In genomic region chr1:245693941-245694340, GRCh38 we compare ENCODE assay signal across 24 cellular contexts.
DNase-seq lines count a peak whose midpoint lies in the region; ATAC-seq and TF ChIP-seq lines count a peak whose summit lies in the region.
"Had no signal": no experiment of that assay in that cellular context is flagged by ENCODE, and none has a peak within 500 bp of the region (broad histone marks: within the 10 kb centered on the region; RNA-seq: fewer than 3 reads in every experiment).

No MANE protein-coding gene starts in this region.

- H4K20me1 ChIP-seq in Karpas-422 (ENCODE audit: insufficient read depth, low read depth, low read length), result no peaks in the 10 kb centered on the region
- H4K20me1 ChIP-seq: BLaER1 treated with 17β-estradiol and CSF1 and Interleukin-3, amounts not matched to agents 10 nM and 100 nM had no signal

- TF ChIP-seq CTCF in neural crest cell (conservative IDR thresholded peaks at IDR 0.05), result no peak
- TF ChIP-seq CTCF in spleen (IDR thresholded peaks at IDR 0.05 in 8 of 11, conservative IDR thresholded peaks at IDR 0.05 in 3 of 11), result no peak

- 86 to 95% (median 87%) methylated on average over 10 of the region's 10 CpGs for WGBS in spleen, 5 donors

- H3K4me2 ChIP-seq in Karpas-422 (ENCODE audit: low read depth, low read length, poor library complexity, severe bottlenecking), result no peak overlapping the region
- H3K4me2 ChIP-seq: A549; BLaER1 treated with 17β-estradiol and CSF1 and Interleukin-3, amounts not matched to agents 10 nM and 100 nM had no signal

- no peak overlapping the region for H3K4me3 Mint-ChIP-seq in memory B cell
- no peak overlapping the region for H3K4me3 Mint-ChIP-seq in neural crest cell
- H3K4me3 Mint-ChIP-seq in immature natural killer cell, result no peak overlapping the region
- H3K4me3 Mint-ChIP-seq: CD14-positive monocyte; CD4-positive, alpha-beta T cell; CD8-positive, alpha-beta memory T cell had no signal

- no peak for ATAC-seq in memory B cell (ENCODE audit: low read depth)
- no peak for ATAC-seq in HG02870 (IDR thresholded peaks at IDR 0.05; ENCODE audit: unreplicated experiment)
- ATAC-seq: A549, GM12878 had no signal

- H3K36me3 ChIP-seq in Karpas-422 (ENCODE audit: insufficient read depth, low read length) (peaks cover 8% of the 10 kb centered on the region; the same call in 1 of the 2 replicates), spleen (no peaks in the 10 kb centered on the region)
- H3K36me3 ChIP-seq: BLaER1 treated with 17β-estradiol and CSF1 and Interleukin-3, amounts not matched to agents 10 nM and 100 nM had no signal

- no peak overlapping the region for H2AFZ ChIP-seq in Karpas-422 (ENCODE audit: low read length)
- H2AFZ ChIP-seq: GM23248 had no signal

- H3K4me1 ChIP-seq in Karpas-422 (ENCODE audit: low read length) (peaks cover 36% of the 10 kb centered on the region), spleen (peaks cover 0 to 2% (median 0%) of the 10 kb centered on the region in 6 donors)
- H3K4me1 ChIP-seq: A549, BE2C had no signal

- no peaks in the 10 kb centered on the region for H3K9me2 ChIP-seq in Karpas-422 (replicated peaks; ENCODE audit: insufficient read depth, low read length)

- H3K9ac ChIP-seq in Karpas-422 (ENCODE audit: low read length), result no peak overlapping the region
- H3K9ac ChIP-seq: BLaER1 treated with 17β-estradiol and CSF1 and Interleukin-3, amounts not matched to agents 10 nM and 100 nM; GM23248 had no signal

- H3K79me2 ChIP-seq in Karpas-422 (ENCODE audit: low read length), result no peaks in the 10 kb centered on the region

- H3K4me3 ChIP-seq in Karpas-422 (ENCODE audit: low read length) (no peak overlapping the region), spleen (no peak overlapping the region)
- H3K4me3 ChIP-seq: A549; BLaER1 treated with 17β-estradiol and CSF1 and Interleukin-3, amounts not matched to agents 10 nM and 100 nM; GM12878; GM23248 had no signal

- no peaks in the 10 kb centered on the region for H3K9me3 Mint-ChIP-seq in memory B cell
- H3K9me3 Mint-ChIP-seq in neural crest cell, result no peaks in the 10 kb centered on the region
- no peaks in the 10 kb centered on the region for H3K9me3 Mint-ChIP-seq in immature natural killer cell
- H3K9me3 Mint-ChIP-seq: CD4-positive, alpha-beta T cell had no signal

- peak overlapping the region; percentile 72 for H3K27ac Mint-ChIP-seq in memory B cell
- peak overlapping the region; percentile 64 for H3K27ac Mint-ChIP-seq in neural crest cell (ENCODE audit: unreplicated experiment)
- H3K27ac Mint-ChIP-seq in immature natural killer cell, result no peak overlapping the region
- H3K27ac Mint-ChIP-seq: CD14-positive monocyte; CD4-positive, alpha-beta T cell; CD8-positive, alpha-beta memory T cell had no signal

- H3K9me3 ChIP-seq in Karpas-422 (ENCODE audit: low read length), result no peaks in the 10 kb centered on the region
- H3K9me3 ChIP-seq in spleen, result no peaks in the 10 kb centered on the region
- H3K9me3 ChIP-seq: A549, BE2C had no signal

- DNase-seq in Karpas-422 (no peak), memory B cell (ENCODE audit: low spot score in 2 of 2) (no peak), neural crest cell (ENCODE audit: low read depth, low spot score) (no peak), spleen (peak; percentile 50), SHP77 (lab: John Stamatoyannopoulos, UW) (no peak), immature natural killer cell (no peak)
- DNase-seq: 8988T; ACHN; AML-193; BE2C; CD4-positive, alpha-beta T cell; CD8-positive, alpha-beta memory T cell; DMS 273 treated with DMSO at 0.1 percent for 48 hours; DMS79; EL; GDM1; GM23248; H7; HCEC 1CT had no signal

- intact Hi-C loops in spleen (cut with DNase I; ENCODE audit: low total_unique reads), result no loop called here

- H3K27ac ChIP-seq in Karpas-422 (ENCODE audit: low read length) (peak overlapping the region; percentile 32; the same call in 1 of the 2 replicates), spleen (no peak overlapping the region)
- H3K27ac ChIP-seq: A549; BLaER1 treated with 17β-estradiol and CSF1 and Interleukin-3, amounts not matched to agents 10 nM and 100 nM; GM23248 had no signal

- H3K27me3 Mint-ChIP-seq in memory B cell (peaks cover 3% of the 10 kb centered on the region), neural crest cell (ENCODE audit: low read depth) (no peaks in the 10 kb centered on the region), immature natural killer cell (ENCODE audit: low read depth in 3 of 3) (peaks cover 0 to 9% (median 0%) of the 10 kb centered on the region in 3 donors)
- H3K27me3 Mint-ChIP-seq: CD4-positive, alpha-beta T cell had no signal

- H3K36me3 Mint-ChIP-seq in memory B cell (peaks cover 3% of the 10 kb centered on the region), neural crest cell (ENCODE audit: low read depth) (no peaks in the 10 kb centered on the region), immature natural killer cell (peaks cover 0 to 4% (median 0%) of the 10 kb centered on the region in 3 donors)
- H3K36me3 Mint-ChIP-seq: CD8-positive, alpha-beta memory T cell had no signal

- TF ChIP-seq POLR2A in spleen (IDR thresholded peaks at IDR 0.05), result no peak

- H3K27me3 ChIP-seq in Karpas-422 (ENCODE audit: low read length) (no peaks in the 10 kb centered on the region), spleen (replicated peaks in 1 of 7) (peaks cover 0 to 7% (median 0%) of the 10 kb centered on the region in 7 donors)
- H3K27me3 ChIP-seq: BE2C; BLaER1 treated with 17β-estradiol and CSF1 and Interleukin-3, amounts not matched to agents 10 nM and 100 nM had no signal

- H3K4me1 Mint-ChIP-seq in memory B cell, result peaks cover 4% of the 10 kb centered on the region
- H3K4me1 Mint-ChIP-seq in neural crest cell, result no peaks in the 10 kb centered on the region
- peaks cover 5 to 9% of the 10 kb centered on the region in 2 donors for H3K4me1 Mint-ChIP-seq in immature natural killer cell
- H3K4me1 Mint-ChIP-seq: CD8-positive, alpha-beta memory T cell had no signal

Comparison
In these comparisons a context has a peak if more than half of its experiments do, and no peak if none do; other contexts are left out.
1. H3K27ac Mint-ChIP-seq: peak in memory B cell (single experiment) and neural crest cell (single experiment); none in immature natural killer cell (0 of 6).